Comparison of ENCODE assay signal across 9 cellular contexts in the genomic region with DNA sequence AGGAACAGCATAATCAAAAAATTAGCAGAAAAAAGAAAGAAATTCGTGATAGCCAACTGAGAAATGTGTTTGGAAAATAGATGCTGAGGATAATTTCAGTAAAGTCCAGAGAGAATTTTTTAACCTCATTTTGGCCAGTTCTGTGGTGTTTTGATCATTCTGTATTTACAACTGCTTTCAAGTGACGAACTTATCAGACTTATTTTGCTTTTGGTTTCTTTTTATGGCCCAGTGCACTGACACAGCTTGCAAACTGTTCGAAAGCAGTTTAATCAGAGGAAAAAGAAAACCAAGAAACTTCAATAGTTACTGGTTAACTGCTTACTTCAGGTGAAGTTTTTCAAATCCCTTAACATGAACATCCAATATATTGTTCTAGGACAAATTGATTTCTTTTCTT. TPM values are rescaled to one million over a fixed set of nuclear protein-coding genes. Genes with fewer than 3 reads are reported as not detected.
DNase-seq lines count a peak whose midpoint lies in the region; ATAC-seq and TF ChIP-seq lines count a peak whose summit lies in the region.
"Had no signal": no experiment of that assay in that cellular context is flagged by ENCODE, and none has a peak within 500 bp of the region (broad histone marks: within the 10 kb centered on the region; RNA-seq: fewer than 3 reads in every experiment).

No MANE protein-coding gene starts in this region.

- H3K4me3 ChIP-seq in GM08714 (ENCODE audit: low read length) (peak overlapping the region; percentile 92), mammary epithelial cell (replicated peaks in 1 of 3; ENCODE audit: insufficient read depth in 1 of 3, low read depth in 2 of 3, low read length in 3 of 3) (peak overlapping the region in 2 of 3 experiments; percentile 78 to 80), neural progenitor cell (peak overlapping the region; percentile 79)

- intact Hi-C loops in mammary epithelial cell (cut with micrococcal nuclease): no loop called here

- H3F3A ChIP-seq in neural progenitor cell (ENCODE audit: low read depth): no peaks in the 10 kb centered on the region

- H3K4me3 Mint-ChIP-seq in neural progenitor cell: peak overlapping the region; percentile 98

- H3K27me3 ChIP-seq in mammary epithelial cell (ENCODE audit: insufficient read depth, low read length): no peaks in the 10 kb centered on the region
- H3K27me3 ChIP-seq in neural progenitor cell: no peaks in the 10 kb centered on the region

- H3K36me3 ChIP-seq in mammary epithelial cell (ENCODE audit: insufficient read depth, low read length) (peaks cover 4% of the 10 kb centered on the region), neural progenitor cell (no peaks in the 10 kb centered on the region)

- H3K9me3 Mint-ChIP-seq in neural progenitor cell: no peaks in the 10 kb centered on the region

- no peak overlapping the region for H3K27ac ChIP-seq in mammary epithelial cell (ENCODE audit: insufficient read depth, low read depth, low read length)
- H3K27ac ChIP-seq in neural progenitor cell: no peak overlapping the region
- H3K27ac ChIP-seq: neutrophil had no signal

- peaks cover 4% of the 10 kb centered on the region for H3K27me3 Mint-ChIP-seq in neural progenitor cell (ENCODE audit: insufficient read depth, low read depth)

- peaks cover 15% of the 10 kb centered on the region for H3K4me1 ChIP-seq in mammary epithelial cell (ENCODE audit: insufficient read depth, low read length)
- H3K4me1 ChIP-seq in neural progenitor cell: peaks cover 16% of the 10 kb centered on the region

- peaks cover 7% of the 10 kb centered on the region for H3K36me3 Mint-ChIP-seq in neural progenitor cell

- H3K9ac ChIP-seq in mammary epithelial cell (ENCODE audit: insufficient read depth, low read length): no peak overlapping the region
- no peak overlapping the region for H3K9ac ChIP-seq in neural progenitor cell

- peak; percentile 23 for ATAC-seq in HG03175 (IDR thresholded peaks at IDR 0.05; ENCODE audit: unreplicated experiment)

- TSS peak; percentile 17 for BruUV-seq in mammary epithelial cell (replicated peaks; lab: Mats Ljungman, UMichigan)

- WGBS in mammary epithelial cell (ENCODE audit: low coverage, missing lambda C conversion rate): 55% methylated on average over 3 of the region's 3 CpGs

- H3K9me3 ChIP-seq in mammary epithelial cell (replicated peaks; ENCODE audit: insufficient read depth, low read length) (no peaks in the 10 kb centered on the region), neural progenitor cell (ENCODE audit: low read depth) (no peaks in the 10 kb centered on the region)
- H3K9me3 ChIP-seq: neutrophil had no signal

- CTCF ChIA-PET in mammary epithelial cell (lab: Charles Lee; ENCODE audit: low non-redundant PET): no interaction called here

- H3K4me1 Mint-ChIP-seq in neural progenitor cell: peaks cover 28% of the 10 kb centered on the region

- H3K4me2 ChIP-seq in mammary epithelial cell (ENCODE audit: insufficient read depth, low read depth, low read length) (peak overlapping the region; percentile 86), neural progenitor cell (peak overlapping the region; percentile 87)

- in situ Hi-C loops in mammary epithelial cell (cut with MboI; ENCODE audit: low sequenced_read_pairs in 2 of 2): no loop called here

- TF ChIP-seq CTCF in mammary epithelial cell (conservative IDR thresholded peaks at IDR 0.05 in 1 of 2, IDR thresholded peaks at IDR 0.05 in 1 of 2; ENCODE audit: extremely low read depth in 1 of 2, insufficient read depth in 1 of 2, low read depth in 1 of 2, low read length in 2 of 2) (no peak), neural progenitor cell (IDR thresholded peaks at IDR 0.05) (no peak)

- H3K27ac Mint-ChIP-seq in neural progenitor cell: no peak overlapping the region

- H3K79me2 ChIP-seq in mammary epithelial cell (ENCODE audit: insufficient read depth, low read length): peaks cover 81% of the 10 kb centered on the region
- peaks cover 69% of the 10 kb centered on the region for H3K79me2 ChIP-seq in neural progenitor cell (ENCODE audit: low read depth)

- no peak overlapping the region for H2AFZ ChIP-seq in mammary epithelial cell (ENCODE audit: low read depth, low read length)
- H2AFZ ChIP-seq in neural progenitor cell (replicated peaks): no peak overlapping the region

- H4K20me1 ChIP-seq in mammary epithelial cell (ENCODE audit: insufficient read depth, low read length): peaks cover 2% of the 10 kb centered on the region
- H4K20me1 ChIP-seq in neural progenitor cell (ENCODE audit: low read depth): peaks cover 48% of the 10 kb centered on the region

- dilution Hi-C loops in mammary epithelial cell (cut with HindIII; ENCODE audit: low sequenced_read_pairs): no loop called here

- DNase-seq in mammary epithelial cell (no peak), neural progenitor cell (ENCODE audit: low spot score) (no peak), foreskin melanocyte (no peak), NCI-H2227 (lab: John Stamatoyannopoulos, UW; ENCODE audit: unreplicated experiment) (no peak), dedifferentiated amniotic fluid mesenchymal stem cell (ENCODE audit: extremely low spot score) (no peak), SKM-1 treated with dmso at 0.1 percent for 144 hours (lab: John Stamatoyannopoulos, UW; ENCODE audit: unreplicated experiment) (no peak)

RNA-seq across cellular contexts. Expression of a gene that starts 1.9 kb away (rescaled TPM):
- total RNA-seq in mammary epithelial cell: 100 to 1,000 TPM in 1 of 2 donors, 10 to 100 TPM in 1; 73.8 to 197 TPM
- polyA plus RNA-seq in mammary epithelial cell: 128 TPM
- polyA minus RNA-seq in mammary epithelial cell: 231 TPM
- 47.1 and 48.5 TPM in 2 replicates for total RNA-seq in neural progenitor cell (ENCODE audit: low replicate concordance)

RNA-seq across cellular contexts. Expression of a gene that starts 2.1 kb away (rescaled TPM):
- 1 to 10 TPM; 4.5 to 7.4 TPM for total RNA-seq in mammary epithelial cell
- polyA plus RNA-seq in mammary epithelial cell: 3.1 TPM
- 1.8 TPM for polyA minus RNA-seq in mammary epithelial cell
- total RNA-seq in neural progenitor cell (ENCODE audit: low replicate concordance): 7.0 TPM in 2 replicates

RNA-seq across cellular contexts. Expression of a gene that starts 28.7 kb away (rescaled TPM):
- total RNA-seq in mammary epithelial cell: not detected
- not detected for polyA plus RNA-seq in mammary epithelial cell
- not detected for polyA minus RNA-seq in mammary epithelial cell
- total RNA-seq in neural progenitor cell (ENCODE audit: low replicate concordance): not detected in 2 replicates

RNA-seq across cellular contexts. Expression of a gene that starts 51.4 kb away (rescaled TPM):
- total RNA-seq in mammary epithelial cell: 100 to 1,000 TPM in 1 of 2 donors, 10 to 100 TPM in 1; 77.7 to 167 TPM
- 252 TPM for polyA plus RNA-seq in mammary epithelial cell
- 101 TPM for polyA minus RNA-seq in mammary epithelial cell
- 60.8 and 65.3 TPM in 2 replicates for total RNA-seq in neural progenitor cell (ENCODE audit: low replicate concordance)
